21 cellular contexts compared by ENCODE assay signal in genomic region chr6:122799140-122799539, GRCh38. TPM values are rescaled to one million over a fixed set of nuclear protein-coding genes. Genes with fewer than 3 reads are reported as not detected.
DNase-seq lines count a peak whose midpoint lies in the region; ATAC-seq, FAIRE-seq and TF ChIP-seq lines count a peak whose summit lies in the region.
"Had no signal": no experiment of that assay in that cellular context is flagged by ENCODE, and none has a peak within 500 bp of the region (broad histone marks: within the 10 kb centered on the region; RNA-seq: fewer than 3 reads in every experiment).

No MANE protein-coding gene starts in this region.

- TF ChIP-seq CTCF in HCT116 (IDR thresholded peaks at IDR 0.05 in 2 of 3, conservative IDR thresholded peaks at IDR 0.05 in 1 of 3; ENCODE audit: borderline replicate concordance in 1 of 3, insufficient read depth in 1 of 3, low read depth in 2 of 3, low read length in 2 of 3) (no peak), astrocyte (IDR thresholded peaks at IDR 0.05; ENCODE audit: insufficient read depth, low read depth, low read length) (no peak), thyroid gland (IDR thresholded peaks at IDR 0.05) (no peak)

- H3K4me1 Mint-ChIP-seq in astrocyte (ENCODE audit: low read depth, unreplicated experiment): peaks cover 15% of the 10 kb centered on the region
- H3K4me1 Mint-ChIP-seq: activated naive CD8-positive, alpha-beta T cell treated with anti-CD3 and anti-CD28 coated beads for 36 hours; memory B cell; T-helper 17 cell had no signal

- no peak for FAIRE-seq in astrocyte (lab: Jason Lieb, UNC)
- FAIRE-seq: H1, K562 had no signal

- H3K9me3 Mint-ChIP-seq in astrocyte (ENCODE audit: unreplicated experiment): no peaks in the 10 kb centered on the region
- H3K9me3 Mint-ChIP-seq: activated naive CD8-positive, alpha-beta T cell treated with anti-CD3 and anti-CD28 coated beads for 36 hours; memory B cell; naive thymus-derived CD4-positive, alpha-beta T cell had no signal

- H3K79me2 ChIP-seq in HCT116 (ENCODE audit: insufficient read depth, low read length): no peaks in the 10 kb centered on the region
- no peaks in the 10 kb centered on the region for H3K79me2 ChIP-seq in astrocyte (ENCODE audit: insufficient read depth, low read length)

- H3K27me3 ChIP-seq in HCT116 (ENCODE audit: insufficient read depth, low read length): no peaks in the 10 kb centered on the region
- no peaks in the 10 kb centered on the region for H3K27me3 ChIP-seq in astrocyte (ENCODE audit: insufficient read depth, low read length)
- no peaks in the 10 kb centered on the region for H3K27me3 ChIP-seq in skeletal muscle tissue (ENCODE audit: control insufficient read depth in 3 of 3, insufficient read depth in 3 of 3, low read length in 3 of 3)
- no peaks in the 10 kb centered on the region for H3K27me3 ChIP-seq in thyroid gland
- H3K27me3 ChIP-seq: Peyer's patch, uterus had no signal

- intact Hi-C loops in HCT116 (cut with micrococcal nuclease): no loop called here
- intact Hi-C loops in left colon (cut with DNase I, micrococcal nuclease): no loop called here
- intact Hi-C loops in thyroid gland (cut with DNase I): no loop called here

- H4K20me1 ChIP-seq in HCT116 (ENCODE audit: insufficient read depth) (no peaks in the 10 kb centered on the region), astrocyte (ENCODE audit: insufficient read depth, low read length) (no peaks in the 10 kb centered on the region)

- ATAC-seq in HCT116 (no peak), left colon (peak; percentile 16), GM18858 (IDR thresholded peaks at IDR 0.05; ENCODE audit: unreplicated experiment) (no peak)
- ATAC-seq: K562; naive thymus-derived CD4-positive, alpha-beta T cell; T-helper 17 cell had no signal

- no peak overlapping the region for H3K4me3 Mint-ChIP-seq in astrocyte (ENCODE audit: unreplicated experiment)
- H3K4me3 Mint-ChIP-seq: activated CD8-positive, alpha-beta memory T cell treated with anti-CD3 and anti-CD28 coated beads, Interleukin-2, amount 10 ng/mL, durations not matched to agents 7 days and 5 days; activated naive CD8-positive, alpha-beta T cell treated with anti-CD3 and anti-CD28 coated beads for 36 hours; memory B cell; naive thymus-derived CD4-positive, alpha-beta T cell; T-helper 17 cell had no signal

- POLR2A ChIA-PET in HCT116 (lab: Charles Lee): interaction anchor here (1.1 to 1.8 kb wide), 2 partner anchors 10 to 19 kb away, joined by 3 to 18 read pairs; partner anchors contain the start of gene SMPDL3A

- WGBS in thyroid gland, 2 donors: 94 to 100% methylated on average over 1 of the region's 1 CpG

- H3K4me1 ChIP-seq in HCT116 (ENCODE audit: control insufficient read depth in 1 of 2, insufficient read depth in 2 of 2, low read length in 2 of 2) (peaks cover 3 to 34% of the 10 kb centered on the region in 2 experiments), astrocyte (ENCODE audit: insufficient read depth, low read length) (peaks cover 26% of the 10 kb centered on the region), skeletal muscle tissue (ENCODE audit: control insufficient read depth in 3 of 3, insufficient read depth in 3 of 3, low read length in 3 of 3) (peaks cover 8 to 12% (median 9%) of the 10 kb centered on the region in 3 donors), thyroid gland (no peaks in the 10 kb centered on the region)
- H3K4me1 ChIP-seq: uterus had no signal

- no peaks in the 10 kb centered on the region for H3K27me3 Mint-ChIP-seq in astrocyte (ENCODE audit: low read depth, unreplicated experiment)
- H3K27me3 Mint-ChIP-seq: activated CD8-positive, alpha-beta memory T cell treated with anti-CD3 and anti-CD28 coated beads, Interleukin-2, amount 10 ng/mL, durations not matched to agents 7 days and 5 days; memory B cell; T-helper 17 cell had no signal

- H3K4me3 ChIP-seq in HCT116 (replicated peaks in 1 of 2; ENCODE audit: low read depth in 1 of 2, low read length in 2 of 2) (no peak overlapping the region), astrocyte (ENCODE audit: insufficient read depth, low read depth, low read length) (no peak overlapping the region), skeletal muscle tissue (ENCODE audit: low read length in 3 of 3) (no peak overlapping the region), thyroid gland (replicated peaks in 1 of 3) (no peak overlapping the region)
- H3K4me3 ChIP-seq: K562, Peyer's patch, uterus had no signal

- TF ChIP-seq RAD21 in HCT116 (IDR thresholded peaks at IDR 0.05; ENCODE audit: low read depth): no peak

- H3K36me3 Mint-ChIP-seq in astrocyte (ENCODE audit: low read depth, unreplicated experiment): peaks cover 2% of the 10 kb centered on the region
- H3K36me3 Mint-ChIP-seq: activated CD8-positive, alpha-beta memory T cell treated with anti-CD3 and anti-CD28 coated beads, Interleukin-2, amount 10 ng/mL, durations not matched to agents 7 days and 5 days; activated naive CD8-positive, alpha-beta T cell treated with anti-CD3 and anti-CD28 coated beads for 36 hours; memory B cell; naive thymus-derived CD4-positive, alpha-beta T cell had no signal

- H3K9ac ChIP-seq in HCT116 (ENCODE audit: low read length) (no peak overlapping the region), astrocyte (ENCODE audit: low read length) (no peak overlapping the region), skeletal muscle tissue (ENCODE audit: low read depth in 1 of 3, low read length in 3 of 3) (no peak overlapping the region)

- H3K27ac Mint-ChIP-seq in astrocyte (ENCODE audit: unreplicated experiment): no peak overlapping the region
- H3K27ac Mint-ChIP-seq: activated CD8-positive, alpha-beta memory T cell treated with anti-CD3 and anti-CD28 coated beads, Interleukin-2, amount 10 ng/mL, durations not matched to agents 7 days and 5 days; activated naive CD8-positive, alpha-beta T cell treated with anti-CD3 and anti-CD28 coated beads for 36 hours; memory B cell; naive thymus-derived CD4-positive, alpha-beta T cell; T-helper 17 cell had no signal

- no peak for TF ChIP-seq POLR2A in HCT116 (IDR thresholded peaks at IDR 0.05; ENCODE audit: borderline replicate concordance, extremely low read depth, insufficient read depth, insufficient read length)
- TF ChIP-seq POLR2A in thyroid gland (IDR thresholded peaks at IDR 0.05): no peak

- CTCF ChIA-PET in HCT116 (lab: Charles Lee): no interaction called here

- RAD21 ChIA-PET in HCT116 (lab: Charles Lee; ENCODE audit: low non-redundant PET in 1 of 2, low total read pairs in 2 of 2, uncharacterized antibody in 2 of 2, unreplicated experiment in 2 of 2): no interaction called here

- H2AFZ ChIP-seq in HCT116 (ENCODE audit: low read depth, low read length, poor library complexity, severe bottlenecking): no peak overlapping the region
- H2AFZ ChIP-seq in astrocyte (ENCODE audit: low read depth, low read length): no peak overlapping the region

- no TSS peak for BruUV-seq in HCT116 (replicated peaks; lab: Mats Ljungman, UMichigan)

- no peaks in the 10 kb centered on the region for H3K9me2 ChIP-seq in HCT116 (ENCODE audit: insufficient read depth)

- H3K4me2 ChIP-seq in HCT116 (ENCODE audit: low read length) (peak overlapping the region; percentile 65), astrocyte (ENCODE audit: low read length) (peak overlapping the region; percentile 71)

- H3K27ac ChIP-seq in HCT116 (ENCODE audit: low read depth, low read length) (no peak overlapping the region), astrocyte (ENCODE audit: low read depth, low read length) (no peak overlapping the region), skeletal muscle tissue (ENCODE audit: low read depth, low read length) (peak overlapping the region; percentile 38), thyroid gland (no peak overlapping the region)
- H3K27ac ChIP-seq: uterus had no signal

- no peak for DNase-seq in HCT116 (ENCODE audit: low read depth, low spot score)
- DNase-seq in astrocyte (ENCODE audit: low read depth): no peak
- DNase-seq in left colon: no peak
- no peak for DNase-seq in thyroid gland
- no peak for DNase-seq in activated CD4-positive, alpha-beta T cell treated with anti-CD3 and anti-CD28 coated beads, Interleukin-2, amount 50 U/mL, for 4 hours
- DNase-seq in NCI-H1694 (lab: John Stamatoyannopoulos, UW): no peak
- DNase-seq: activated CD4-positive, alpha-beta T cell treated with anti-CD3 and anti-CD28 coated beads for 48 hours; activated naive CD8-positive, alpha-beta T cell treated with anti-CD3 and anti-CD28 coated beads for 36 hours; kidney glomerular epithelial cell; naive thymus-derived CD4-positive, alpha-beta T cell; T-helper 17 cell; uterus had no signal

- no peaks in the 10 kb centered on the region for H3K36me3 ChIP-seq in HCT116 (ENCODE audit: control insufficient read depth in 1 of 2, insufficient read depth in 2 of 2, low read length in 2 of 2)
- H3K36me3 ChIP-seq in astrocyte (ENCODE audit: insufficient read depth, low read length): no peaks in the 10 kb centered on the region
- H3K36me3 ChIP-seq in skeletal muscle tissue (ENCODE audit: control insufficient read depth in 3 of 3, insufficient read depth in 3 of 3, low read length in 3 of 3): peaks cover 0 to 27% (median 19%) of the 10 kb centered on the region in 3 donors
- H3K36me3 ChIP-seq in thyroid gland: no peaks in the 10 kb centered on the region
- H3K36me3 ChIP-seq: uterus had no signal

- H3K9me3 ChIP-seq in HCT116 (ENCODE audit: control insufficient read depth in 1 of 2, insufficient read depth in 1 of 2, low read depth in 1 of 2, low read length in 2 of 2): no peaks in the 10 kb centered on the region
- H3K9me3 ChIP-seq in astrocyte (ENCODE audit: insufficient read depth, low read depth, low read length): no peaks in the 10 kb centered on the region
- H3K9me3 ChIP-seq in skeletal muscle tissue (ENCODE audit: control insufficient read depth in 3 of 3, low read length in 3 of 3): no peaks in the 10 kb centered on the region
- H3K9me3 ChIP-seq in thyroid gland: no peaks in the 10 kb centered on the region
- H3K9me3 ChIP-seq: Peyer's patch, uterus had no signal

TF ChIP-seq in HCT116, 20 proteins besides CTCF, POLR2A, EP300 and RAD21 (continues in another document):
- no peak for TF ChIP-seq ZNF274 (IDR thresholded peaks at IDR 0.05; ENCODE audit: low read depth, low read length)
- TF ChIP-seq EGR1 (IDR thresholded peaks at IDR 0.05; ENCODE audit: low read depth): no peak
- no peak for TF ChIP-seq SRF (IDR thresholded peaks at IDR 0.05; ENCODE audit: low read depth)
- no peak for TF ChIP-seq FOSL1 (IDR thresholded peaks at IDR 0.05; ENCODE audit: low read depth)
- no peak for TF ChIP-seq YY1 (IDR thresholded peaks at IDR 0.05; ENCODE audit: extremely low read depth, insufficient replicate concordance, low read depth, low read length)
- TF ChIP-seq MAX (IDR thresholded peaks at IDR 0.05): no peak

RNA-seq across cellular contexts. Expression of gene SMPDL3A, which starts 10.1 kb away (rescaled TPM):
- total RNA-seq in HCT116 (2021; ENCODE audit: unreplicated experiment) (2.4 TPM), astrocyte (6.9 and 7.3 TPM in 2 replicates), left colon (100 to 1,000 TPM; 129 to 186 TPM), skeletal muscle tissue (11.0 TPM), thyroid gland (10 to 100 TPM; 12.6 to 23.8 (median 14.4) TPM)
- 1.2 and 1.5 TPM in 2 replicates for polyA plus RNA-seq in HCT116 (2012)
- polyA plus RNA-seq: naive thymus-derived CD4-positive, alpha-beta T cell had no signal

RNA-seq across cellular contexts. Expression of gene FABP7, which starts 19.6 kb away (rescaled TPM):
- total RNA-seq in HCT116 (2021; ENCODE audit: unreplicated experiment): not detected
- not detected in 2 replicates for polyA plus RNA-seq in HCT116 (2012)
- 0.43 and 1.1 TPM in 2 replicates for total RNA-seq in astrocyte
- not detected for total RNA-seq in left colon
- not detected for total RNA-seq in skeletal muscle tissue
- not detected for total RNA-seq in thyroid gland
- total RNA-seq: activated CD8-positive, alpha-beta memory T cell treated with anti-CD3 and anti-CD28 coated beads, Interleukin-2, amount 10 ng/mL, durations not matched to agents 7 days and 5 days; activated naive CD8-positive, alpha-beta T cell treated with anti-CD3 and anti-CD28 coated beads for 36 hours; glomerular endothelial cell; K562; naive thymus-derived CD4-positive, alpha-beta T cell; omental fat pad; Peyer's patch; T-helper 17 cell had no signal
- polyA plus RNA-seq: naive thymus-derived CD4-positive, alpha-beta T cell had no signal

Comparison
In these comparisons a context has a peak if more than half of its experiments do, and no peak if none do; other contexts are left out.
1. RNA of gene SMPDL3A, which starts 10.1 kb away (total RNA-seq): 129 to 186 TPM in left colon; 12.6 to 23.8 TPM in thyroid gland, 11.0 TPM in skeletal muscle tissue (single experiment), 6.9 to 7.3 TPM in astrocyte and 2.4 TPM in HCT116 (single experiment); every median in the first group is over 4 times any median in the second.